Comparison of ENCODE assay signal across 8 cellular contexts in genomic region chr18:34322365-34323289, GRCh38.
DNase-seq lines count a peak whose midpoint lies in the region; TF ChIP-seq lines count a peak whose summit lies in the region.

No MANE protein-coding gene starts in this region.

- TF ChIP-seq CTCF in GM12874 (IDR thresholded peaks at IDR 0.05; ENCODE audit: insufficient read depth, low read depth, low read length) (peak; percentile 64), HEK293 (tag by site-specific recombination; IDR thresholded peaks at IDR 0.05) (0 out of 2 replicates have a peak, but pooled peaks have one; percentile 39), SU-DHL-6 (IDR thresholded peaks at IDR 0.05; ENCODE audit: insufficient read depth, low read length, poor library complexity, severe bottlenecking) (peak; percentile 84), prostate gland (IDR thresholded peaks at IDR 0.05) (peak; percentile 20 to 56 (median 48))

- H3K9ac ChIP-seq in SU-DHL-6 (ENCODE audit: low read length): no peak overlapping the region

- H3F3A ChIP-seq in SU-DHL-6 (ENCODE audit: insufficient read depth): no peaks in the 10 kb centered on the region

- no peak for TF ChIP-seq POLR2A in prostate gland (IDR thresholded peaks at IDR 0.05)

- H3K9me3 ChIP-seq in HEK293 (ENCODE audit: control insufficient read depth, insufficient read depth, low read depth, low read length) (no peaks in the 10 kb centered on the region), SU-DHL-6 (ENCODE audit: insufficient read depth, low read length) (no peaks in the 10 kb centered on the region), prostate gland (no peaks in the 10 kb centered on the region)
- H3K9me3 ChIP-seq in effector memory CD4-positive, alpha-beta T cell (ENCODE audit: control insufficient read depth, low read length): no peaks in the 10 kb centered on the region

- no peaks in the 10 kb centered on the region for H3K4me1 ChIP-seq in HEK293 (ENCODE audit: control insufficient read depth, insufficient read depth, low read length)
- H3K4me1 ChIP-seq in prostate gland (replicated peaks): no peaks in the 10 kb centered on the region
- no peaks in the 10 kb centered on the region for H3K4me1 ChIP-seq in effector memory CD4-positive, alpha-beta T cell (ENCODE audit: control insufficient read depth, insufficient read depth, low read length, poor library complexity, severe bottlenecking)

- H3K36me3 ChIP-seq in HEK293 (ENCODE audit: control insufficient read depth in 2 of 2, insufficient read depth in 1 of 2, low read length in 2 of 2) (peaks cover 0 to 11% of the 10 kb centered on the region in 2 experiments; a peak in 1 of 3 replicates), SU-DHL-6 (ENCODE audit: low read length) (no peaks in the 10 kb centered on the region), prostate gland (no peaks in the 10 kb centered on the region)
- H3K36me3 ChIP-seq in effector memory CD4-positive, alpha-beta T cell (ENCODE audit: control insufficient read depth, insufficient read depth, low read length): no peaks in the 10 kb centered on the region

- H2AFZ ChIP-seq in SU-DHL-6 (ENCODE audit: low read depth, low read length, severe bottlenecking): no peak overlapping the region

- WGBS in prostate gland: 18% methylated on average over 16 of the region's 16 CpGs

- H3K27me3 ChIP-seq in SU-DHL-6 (ENCODE audit: low read length): no peaks in the 10 kb centered on the region
- no peaks in the 10 kb centered on the region for H3K27me3 ChIP-seq in prostate gland (replicated peaks; ENCODE audit: insufficient read depth)
- no peaks in the 10 kb centered on the region for H3K27me3 ChIP-seq in effector memory CD4-positive, alpha-beta T cell (replicated peaks; ENCODE audit: control insufficient read depth, insufficient read depth, low read length, poor library complexity, severe bottlenecking)

- no peak overlapping the region for H3K4me2 ChIP-seq in SU-DHL-6 (ENCODE audit: low read depth, low read length, poor library complexity, severe bottlenecking)

- no peaks in the 10 kb centered on the region for H3K9me2 ChIP-seq in SU-DHL-6 (replicated peaks; ENCODE audit: insufficient read depth, low read length)

- peak; percentile 74 for DNase-seq in NAMALWA (ENCODE audit: low spot score)
- peak; percentile 59 for DNase-seq in globus pallidus (ENCODE audit: low spot score)
- DNase-seq in prostate gland (ENCODE audit: low spot score): peak; percentile 40
- DNase-seq in effector memory CD4-positive, alpha-beta T cell: no peak
- no peak for DNase-seq in SIG-M5 treated with dmso at 0.1 percent for 504 hours (lab: John Stamatoyannopoulos, UW; ENCODE audit: unreplicated experiment)

- POLR2A ChIA-PET in HEK293 (lab: Yijun Ruan, JAX): interaction anchor here (0.9 kb wide), 1 partner anchor 199 kb away, joined by 5 read pairs; no protein-coding TSS in a partner anchor

- no peaks in the 10 kb centered on the region for H3K79me2 ChIP-seq in SU-DHL-6 (ENCODE audit: insufficient read depth, low read length)

- H3K4me3 ChIP-seq in HEK293 (ENCODE audit: low read depth, low read length) (no peak overlapping the region), SU-DHL-6 (ENCODE audit: insufficient read depth, low read length, poor library complexity, severe bottlenecking) (no peak overlapping the region), prostate gland (no peak overlapping the region)
- H3K4me3 ChIP-seq in effector memory CD4-positive, alpha-beta T cell (ENCODE audit: insufficient read depth, low read depth, low read length, poor library complexity, severe bottlenecking): no peak overlapping the region

- H4K20me1 ChIP-seq in SU-DHL-6 (ENCODE audit: low read depth, low read length): no peaks in the 10 kb centered on the region

- CTCF ChIA-PET in HEK293 (lab: Yijun Ruan, JAX): interaction anchor here (0.6 to 7.1 kb wide), 54 partner anchors 10 to 1111 kb away, joined by 3 to 127 read pairs (median 3); partner anchors contain the start of gene NOL4

- intact Hi-C loops in prostate gland (cut with DNase I): loop anchor here (5.0 to 10.0 kb wide), 3 partner anchors 200 to 568 kb away; no protein-coding TSS in a partner anchor

- no peak overlapping the region for H3K27ac ChIP-seq in HEK293 (ENCODE audit: extremely low read depth, low read depth, low read length)
- no peak overlapping the region for H3K27ac ChIP-seq in SU-DHL-6 (ENCODE audit: low read depth, low read length)
- no peak overlapping the region for H3K27ac ChIP-seq in prostate gland
- no peak overlapping the region for H3K27ac ChIP-seq in effector memory CD4-positive, alpha-beta T cell (ENCODE audit: insufficient read depth, low read length, poor library complexity, severe bottlenecking)

TF ChIP-seq in HEK293, 187 proteins besides CTCF, POLR2A, EP300 and RAD21:
- TF ChIP-seq ZNF664 (tag by site-specific recombination; IDR thresholded peaks at IDR 0.05): 0 out of 2 replicates have a peak, but pooled peaks have one; percentile 7
- TF ChIP-seq REST (tag by site-specific recombination; IDR thresholded peaks at IDR 0.05): 0 out of 2 replicates have a peak, but pooled peaks have one; percentile 27
- no peak for TF ChIP-seq BCL6B (tag by site-specific recombination; IDR thresholded peaks at IDR 0.05)
- peak; percentile 75 for TF ChIP-seq ZNF654 (tag by site-specific recombination; IDR thresholded peaks at IDR 0.05; ENCODE audit: low read depth)
- peak; percentile 61; the same call in 1 of the 2 replicates for TF ChIP-seq ZNF660 (tag by site-specific recombination; IDR thresholded peaks at IDR 0.05)
- TF ChIP-seq ZNF148 (tag by site-specific recombination; IDR thresholded peaks at IDR 0.05; ENCODE audit: borderline replicate concordance): no peak
- no peak for TF ChIP-seq OSR2 (tag by site-specific recombination; IDR thresholded peaks at IDR 0.05)
- TF ChIP-seq PRDM1 (tag by site-specific recombination; IDR thresholded peaks at IDR 0.05): peak; percentile 95
- no peak for TF ChIP-seq ZNF416 (tag by site-specific recombination; IDR thresholded peaks at IDR 0.05)
- no peak for TF ChIP-seq ZSCAN16 (tag by site-specific recombination; IDR thresholded peaks at IDR 0.05)

Comparison
In these comparisons a context has a peak if more than half of its experiments do, and no peak if none do; other contexts are left out.
1. DNase-seq: peak in NAMALWA (single experiment), globus pallidus (single experiment) and prostate gland (single experiment); none in effector memory CD4-positive, alpha-beta T cell (0 of 3) and SIG-M5 treated with dmso at 0.1 percent for 504 hours (single experiment).
2. Peak in every context shown above with its lines, with median percentiles within 50 percentile points of each other: CTCF ChIP-seq.